In genomic region chr7:151400626-151401315, GRCh38 we compare ENCODE assay signal across 10 cellular contexts. TPM values are rescaled to one million over a fixed set of nuclear protein-coding genes. Genes with fewer than 3 reads are reported as not detected.
A peak's percentile ranks its signal among the peaks of the same experiment; 100 is the strongest.
DNase-seq lines count a peak whose midpoint lies in the region; ATAC-seq and TF ChIP-seq lines count a peak whose summit lies in the region.
"Had no signal": no experiment of that assay in that cellular context is flagged by ENCODE, and none has a peak within 500 bp of the region (broad histone marks: within the 10 kb centered on the region; RNA-seq: fewer than 3 reads in every experiment).

No MANE protein-coding gene starts in this region.

- TF ChIP-seq CTCF in Calu3 (IDR thresholded peaks at IDR 0.05; ENCODE audit: unreplicated experiment): no peak

- peaks cover 45% of the 10 kb centered on the region for H3K27me3 Mint-ChIP-seq in Calu3 (ENCODE audit: unreplicated experiment)

- DNase-seq in NAMALWA (ENCODE audit: low spot score) (peak; percentile 99), renal cortical epithelial cell (ENCODE audit: low read depth) (peak; percentile 11), Calu3 (no peak)
- no peak for DNase-seq in activated CD4-positive, alpha-beta T cell treated with anti-CD3 and anti-CD28 coated beads, Interleukin-2, amount 50 U/mL, for 48 hours
- no peak for DNase-seq in activated CD8-positive, alpha-beta memory T cell treated with anti-CD3 and anti-CD28 coated beads for 24 hours
- DNase-seq: NCI-H510A had no signal

- H3K36me3 Mint-ChIP-seq in Calu3 (ENCODE audit: insufficient read depth, unreplicated experiment): no peaks in the 10 kb centered on the region

- no peak overlapping the region for H3K4me3 Mint-ChIP-seq in Calu3 (ENCODE audit: low read depth, unreplicated experiment)

- intact Hi-C loops in Calu3 (cut with micrococcal nuclease; ENCODE audit: unreplicated experiment): loop anchor here (5.0 kb wide), 1 partner anchor 47 kb away; no protein-coding TSS in a partner anchor

- H3K27ac Mint-ChIP-seq in Calu3 (ENCODE audit: unreplicated experiment): no peak overlapping the region

- CTCF ChIA-PET in Calu3 (lab: Charles Lee): interaction anchor here (0.6 kb wide), 1 partner anchor 49 kb away, joined by 3 read pairs; no protein-coding TSS in a partner anchor

- no TSS peak for BruUV-seq in Calu3 (replicated peaks; lab: Mats Ljungman, UMichigan)

- H3K9me3 Mint-ChIP-seq in Calu3 (ENCODE audit: low read depth, unreplicated experiment): no peaks in the 10 kb centered on the region

- ATAC-seq in GM18868 (IDR thresholded peaks at IDR 0.05; ENCODE audit: unreplicated experiment) (peak; percentile 98), HG02610 (IDR thresholded peaks at IDR 0.05; ENCODE audit: unreplicated experiment) (peak; percentile 87)

- peaks cover 10% of the 10 kb centered on the region for H3K4me1 Mint-ChIP-seq in Calu3 (ENCODE audit: low read depth, unreplicated experiment)

RNA-seq across cellular contexts. Expression of gene WDR86, which starts 9.1 kb away (rescaled TPM):
- 1.5 TPM in 1 of 2 replicates, not detected in the other for total RNA-seq in renal cortical epithelial cell
- not detected in 2 replicates for total RNA-seq in Calu3 (2022)
- total RNA-seq: HT1080 had no signal

RNA-seq across cellular contexts. Expression of gene CRYGN, which starts 39.2 kb away (rescaled TPM):
- total RNA-seq in renal cortical epithelial cell: not detected in 2 replicates
- not detected in 2 replicates for total RNA-seq in Calu3 (2022)
- total RNA-seq: astrocyte, HT1080 had no signal

RNA-seq across cellular contexts. Expression of gene NUB1, which starts 59.2 kb away (rescaled TPM):
- total RNA-seq in renal cortical epithelial cell (50.4 and 53.6 TPM in 2 replicates), Calu3 (2022) (56.2 and 69.2 TPM in 2 replicates)

Comparison
In these comparisons a context has a peak if more than half of its experiments do, and no peak if none do; other contexts are left out.
1. DNase-seq: peak in NAMALWA (single experiment) and renal cortical epithelial cell (single experiment); none in Calu3 (single experiment), activated CD4-positive, alpha-beta T cell treated with anti-CD3 and anti-CD28 coated beads, Interleukin-2, amount 50 U/mL, for 48 hours (0 of 2) and activated CD8-positive, alpha-beta memory T cell treated with anti-CD3 and anti-CD28 coated beads for 24 hours (single experiment).